Comparison of ENCODE assay signal across 8 cellular contexts in genomic region chr15:56821721-56822425, GRCh38.
DNase-seq lines count a peak whose midpoint lies in the region; ATAC-seq and TF ChIP-seq lines count a peak whose summit lies in the region.

No MANE protein-coding gene starts in this region.

- ATAC-seq in GM21447 (IDR thresholded peaks at IDR 0.05; ENCODE audit: unreplicated experiment), result peak; percentile 80
- peak in 2 of 4 experiments; percentile 47 to 58 for ATAC-seq in T-cell (replicated peaks in 1 of 4)

- H3K27ac Mint-ChIP-seq in T-cell, result no peak overlapping the region
- no peak overlapping the region for H3K27ac Mint-ChIP-seq in immature natural killer cell

- in situ Hi-C loops in brain microvascular endothelial cell (cut with HindIII; ENCODE audit: low pct_ligation_motif_present, low sequenced_read_pairs), result no loop called here

- no peaks in the 10 kb centered on the region for H3K4me1 Mint-ChIP-seq in T-cell
- H3K4me1 Mint-ChIP-seq in immature natural killer cell, result no peaks in the 10 kb centered on the region

- H3K27me3 ChIP-seq in MG63 (no peaks in the 10 kb centered on the region), brain microvascular endothelial cell (replicated peaks) (no peaks in the 10 kb centered on the region)

- TF ChIP-seq CTCF in brain microvascular endothelial cell (IDR thresholded peaks at IDR 0.05; ENCODE audit: low read depth, low read length, missing control alignments), result peak; percentile 79

- CTCF ChIA-PET in T-cell (lab: Charles Lee), result interaction anchor here in 1 of 2 donors (1.1 kb wide), 1 partner anchor 484 kb away, joined by 6 read pairs; no protein-coding TSS in a partner anchor

- H3K4me3 ChIP-seq in MG63, result no peak overlapping the region
- H3K4me3 ChIP-seq in brain microvascular endothelial cell (ENCODE audit: low read depth, low read length), result no peak overlapping the region

- H3K4me3 Mint-ChIP-seq in T-cell (no peak overlapping the region), immature natural killer cell (no peak overlapping the region)

- DNase-seq in DMS153 treated with DMSO at 0.1 percent for 48 hours (lab: John Stamatoyannopoulos, UW; ENCODE audit: unreplicated experiment) (peak; percentile 3), MG63 (peak; percentile 45), T-cell (peak in 30 of 34 experiments; percentile 2 to 58 (median 26)), brain microvascular endothelial cell (peak; percentile 53), immature natural killer cell (peak; percentile 37 to 58 (median 38)), GF-D8 (lab: John Stamatoyannopoulos, UW) (no peak)
- DNase-seq in stimulated activated CD4-positive, alpha-beta T cell treated with anti-CD3 and anti-CD28 coated beads, Interleukin-2, amount 100 ng/mL, for 4 hours (ENCODE audit: low read depth), result peak; percentile 5

- H3K36me3 Mint-ChIP-seq in T-cell (no peaks in the 10 kb centered on the region), immature natural killer cell (no peaks in the 10 kb centered on the region)

- no peaks in the 10 kb centered on the region for H3K9me3 Mint-ChIP-seq in T-cell
- no peaks in the 10 kb centered on the region for H3K9me3 Mint-ChIP-seq in immature natural killer cell

- POLR2A ChIA-PET in T-cell (lab: Charles Lee), result interaction anchor here in 1 of 2 donors (0.6 kb wide), 1 partner anchor 9 kb away, joined by 3 read pairs; no protein-coding TSS in a partner anchor

- H3K27ac ChIP-seq in brain microvascular endothelial cell, result no peak overlapping the region

- H3K36me3 ChIP-seq in MG63 (no peaks in the 10 kb centered on the region), brain microvascular endothelial cell (replicated peaks) (no peaks in the 10 kb centered on the region)

- H3K27me3 Mint-ChIP-seq in T-cell, result peaks cover 0 to 4% of the 10 kb centered on the region in 2 donors
- H3K27me3 Mint-ChIP-seq in immature natural killer cell (ENCODE audit: low read depth in 3 of 3), result peaks cover 0 to 2% (median 2%) of the 10 kb centered on the region in 3 donors

- H3K9me3 ChIP-seq in MG63, result no peaks in the 10 kb centered on the region
